Comparison of ENCODE assay signal across 3 cellular contexts in genomic region chr3:26718295-26718694, GRCh38.
"Had no signal": no experiment of that assay in that cellular context is flagged by ENCODE, and none has a peak within 500 bp of the region (broad histone marks: within the 10 kb centered on the region; RNA-seq: fewer than 3 reads in every experiment).

No MANE protein-coding gene starts in this region.

- DNase-seq: GDM1, GF-D8 had no signal

- ATAC-seq: GM12878 had no signal

- H3K4me3 ChIP-seq: GM12878 had no signal
